In the genomic region with DNA sequence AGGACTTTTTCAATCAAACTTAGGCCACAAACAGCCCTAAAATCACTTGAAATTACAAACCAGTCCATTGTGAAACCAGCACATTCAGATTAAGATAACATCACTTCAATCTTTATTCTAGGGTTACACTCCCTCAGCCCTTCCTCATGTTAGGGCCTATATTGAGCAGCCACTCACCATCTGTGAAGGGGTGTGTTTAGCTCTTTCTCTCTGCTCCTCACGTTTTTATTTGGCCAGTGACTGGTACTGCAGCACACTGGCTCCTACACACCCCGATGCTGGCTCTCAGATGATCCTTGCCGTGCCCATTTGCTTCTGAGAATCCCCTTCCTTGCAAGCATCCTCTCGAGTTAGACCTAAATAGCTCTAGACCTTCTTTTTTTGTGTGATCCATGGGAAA, we compare ENCODE assay signal across 22 cellular contexts.
"Had no signal": no experiment of that assay in that cellular context is flagged by ENCODE, and none has a peak within 500 bp of the region (broad histone marks: within the 10 kb centered on the region; RNA-seq: fewer than 3 reads in every experiment).

No MANE protein-coding gene starts in this region.

- DNase-seq: activated B cell treated with CpG ODN at 0.5 μM for 24 hours; activated CD4-positive, alpha-beta T cell treated with anti-CD3 and anti-CD28 coated beads for 36 hours; activated CD4-positive, alpha-beta T cell treated with anti-CD3 and anti-CD28 coated beads, Interleukin-2, amount 50 U/mL, for 4 hours; activated CD8-positive, alpha-beta memory T cell treated with anti-CD3 and anti-CD28 coated beads for 24 hours; activated CD8-positive, alpha-beta memory T cell treated with anti-CD3 and anti-CD28 coated beads, Interleukin-2, amount 50 U/mL, for 4 hours; activated T-cell treated with anti-CD3 and anti-CD28 coated beads, Interleukin-2, amount 50 U/mL, for 24 hours; aorta; central memory CD4-positive, alpha-beta T cell; effector memory CD8-positive, alpha-beta T cell; esophagus squamous epithelium; heart right ventricle; left lung; naive thymus-derived CD4-positive, alpha-beta T cell; stimulated activated CD4-positive, alpha-beta T cell treated with anti-CD3 and anti-CD28 coated beads, Interleukin-12 subunit alpha, Interleukin-12 subunit beta, amount 100 ng/mL, for 4 hours; stimulated activated naive CD8-positive, alpha-beta T cell treated with anti-CD3 and anti-CD28 coated beads, Interleukin-15, amount 100 ng/mL, for 72 hours; T-helper 17 cell had no signal

- H3K36me3 ChIP-seq: esophagus squamous epithelium, heart right ventricle, left lung, suprapubic skin, tibial nerve, vagina had no signal

- H3K9me3 ChIP-seq: esophagus squamous epithelium, left lung, suprapubic skin, tibial nerve, vagina had no signal

- H3K27me3 ChIP-seq: esophagus squamous epithelium, heart right ventricle, left lung, suprapubic skin, tibial nerve, vagina had no signal

- ATAC-seq: activated CD4-positive, alpha-beta T cell treated with anti-CD3 and anti-CD28 coated beads for 36 hours; activated naive CD4-positive, alpha-beta T cell treated with anti-CD3 and anti-CD28 coated beads, Interleukin-2, amount 50 U/mL, for 72 hours; activated T-helper 17 cell treated with anti-CD3 and anti-CD28 coated beads, Interleukin-2, amount 50 U/mL, for 72 hours; effector memory CD8-positive, alpha-beta T cell; heart right ventricle; left lung; naive thymus-derived CD4-positive, alpha-beta T cell; stimulated activated naive CD8-positive, alpha-beta T cell treated with anti-CD3 and anti-CD28 coated beads, Interleukin-15, amount 100 ng/mL, for 72 hours; T-helper 17 cell had no signal

- H3K27ac ChIP-seq: esophagus squamous epithelium, heart right ventricle, left lung, suprapubic skin, tibial nerve, vagina had no signal

- H3K4me1 ChIP-seq: esophagus squamous epithelium, heart right ventricle, left lung, suprapubic skin, tibial nerve, vagina had no signal

- H3K4me3 ChIP-seq: esophagus squamous epithelium, heart right ventricle, left lung, lung, suprapubic skin, tibial nerve, vagina had no signal
